Comparison of ENCODE assay signal across 1 cellular context in the genomic region with DNA sequence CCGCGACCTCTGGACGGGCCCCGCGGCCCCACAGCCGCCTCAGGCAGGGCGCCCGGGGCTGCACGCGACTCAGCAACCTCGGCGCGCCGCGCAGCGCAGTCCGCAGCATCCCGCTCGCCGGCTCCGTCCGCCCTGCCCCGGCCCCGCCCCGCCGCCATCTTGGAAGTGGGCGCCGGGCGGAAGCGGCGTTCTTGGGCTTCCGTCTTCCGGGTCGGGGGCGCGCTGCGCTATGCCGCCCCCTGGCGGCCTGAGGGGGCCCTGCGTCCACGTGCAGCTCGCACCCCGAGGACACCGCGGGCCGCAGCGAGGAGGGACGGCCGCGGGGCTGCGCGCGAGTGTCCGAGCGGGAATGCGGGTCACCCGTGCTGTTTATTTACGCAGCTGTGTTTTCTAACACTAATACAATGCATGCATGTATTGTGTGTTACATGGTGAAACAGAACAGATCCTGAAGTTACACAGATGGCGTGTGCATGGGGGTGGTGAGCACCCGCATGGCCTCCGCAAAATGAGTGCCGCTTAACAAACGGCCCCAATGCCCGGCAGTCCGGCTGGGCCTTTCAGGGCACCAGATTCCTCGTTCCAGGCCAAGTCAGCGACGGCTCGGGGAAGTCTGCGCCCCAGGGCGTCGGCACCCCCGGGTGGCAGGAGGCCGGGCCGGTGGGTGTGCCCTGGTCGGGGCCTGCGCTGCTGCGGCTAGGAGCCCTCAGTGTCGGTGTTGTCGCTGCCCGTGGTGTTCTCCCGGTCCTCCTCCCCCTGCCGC.
TF ChIP-seq lines count a peak whose summit lies in the region.

A gene (minus strand): TSS at position 139 of the 763 bp plus-strand sequence. CDS start 30 bp downstream, at position 109.

TF ChIP-seq in HEK293, 187 proteins besides CTCF, POLR2A, EP300 and RAD21 (continued from another document and continues in another):
- TF ChIP-seq, protein P1, sequence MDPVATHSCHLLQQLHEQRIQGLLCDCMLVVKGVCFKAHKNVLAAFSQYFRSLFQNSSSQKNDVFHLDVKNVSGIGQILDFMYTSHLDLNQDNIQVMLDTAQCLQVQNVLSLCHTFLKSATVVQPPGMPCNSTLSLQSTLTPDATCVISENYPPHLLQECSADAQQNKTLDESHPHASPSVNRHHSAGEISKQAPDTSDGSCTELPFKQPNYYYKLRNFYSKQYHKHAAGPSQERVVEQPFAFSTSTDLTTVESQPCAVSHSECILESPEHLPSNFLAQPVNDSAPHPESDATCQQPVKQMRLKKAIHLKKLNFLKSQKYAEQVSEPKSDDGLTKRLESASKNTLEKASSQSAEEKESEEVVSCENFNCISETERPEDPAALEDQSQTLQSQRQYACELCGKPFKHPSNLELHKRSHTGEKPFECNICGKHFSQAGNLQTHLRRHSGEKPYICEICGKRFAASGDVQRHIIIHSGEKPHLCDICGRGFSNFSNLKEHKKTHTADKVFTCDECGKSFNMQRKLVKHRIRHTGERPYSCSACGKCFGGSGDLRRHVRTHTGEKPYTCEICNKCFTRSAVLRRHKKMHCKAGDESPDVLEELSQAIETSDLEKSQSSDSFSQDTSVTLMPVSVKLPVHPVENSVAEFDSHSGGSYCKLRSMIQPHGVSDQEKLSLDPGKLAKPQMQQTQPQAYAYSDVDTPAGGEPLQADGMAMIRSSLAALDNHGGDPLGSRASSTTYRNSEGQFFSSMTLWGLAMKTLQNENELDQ (tag by site-specific recombination; IDR thresholded peaks at IDR 0.05; ENCODE audit: low read depth), result no peak
- peak; percentile 40; the same call in 1 of the 2 replicates for TF ChIP-seq ZBTB20 (tag by site-specific recombination; IDR thresholded peaks at IDR 0.05)
- TF ChIP-seq KLF16 (tag by site-specific recombination; IDR thresholded peaks at IDR 0.05), result no peak
- no peak for TF ChIP-seq ZNF560 (tag by site-specific recombination; IDR thresholded peaks at IDR 0.05; ENCODE audit: borderline replicate concordance)
- TF ChIP-seq SP3 (tag by site-specific recombination; IDR thresholded peaks at IDR 0.05), result no peak
- no peak for TF ChIP-seq ZNF214 (tag by site-specific recombination; IDR thresholded peaks at IDR 0.05; ENCODE audit: borderline replicate concordance)
- TF ChIP-seq, protein P2, sequence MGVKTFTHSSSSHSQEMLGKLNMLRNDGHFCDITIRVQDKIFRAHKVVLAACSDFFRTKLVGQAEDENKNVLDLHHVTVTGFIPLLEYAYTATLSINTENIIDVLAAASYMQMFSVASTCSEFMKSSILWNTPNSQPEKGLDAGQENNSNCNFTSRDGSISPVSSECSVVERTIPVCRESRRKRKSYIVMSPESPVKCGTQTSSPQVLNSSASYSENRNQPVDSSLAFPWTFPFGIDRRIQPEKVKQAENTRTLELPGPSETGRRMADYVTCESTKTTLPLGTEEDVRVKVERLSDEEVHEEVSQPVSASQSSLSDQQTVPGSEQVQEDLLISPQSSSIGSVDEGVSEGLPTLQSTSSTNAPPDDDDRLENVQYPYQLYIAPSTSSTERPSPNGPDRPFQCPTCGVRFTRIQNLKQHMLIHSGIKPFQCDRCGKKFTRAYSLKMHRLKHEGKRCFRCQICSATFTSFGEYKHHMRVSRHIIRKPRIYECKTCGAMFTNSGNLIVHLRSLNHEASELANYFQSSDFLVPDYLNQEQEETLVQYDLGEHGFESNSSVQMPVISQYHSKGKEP (tag by site-specific recombination; IDR thresholded peaks at IDR 0.05), result peak; percentile 39; the same call in 1 of the 2 replicates
- TF ChIP-seq SETDB1 (IDR thresholded peaks at IDR 0.05; ENCODE audit: insufficient read length, low read length), result no peak
- no peak for TF ChIP-seq ZNF664 (tag by site-specific recombination; IDR thresholded peaks at IDR 0.05)
- TF ChIP-seq ZNF529 (tag by site-specific recombination; IDR thresholded peaks at IDR 0.05; ENCODE audit: insufficient replicate concordance), result no peak
- TF ChIP-seq, protein P3, sequence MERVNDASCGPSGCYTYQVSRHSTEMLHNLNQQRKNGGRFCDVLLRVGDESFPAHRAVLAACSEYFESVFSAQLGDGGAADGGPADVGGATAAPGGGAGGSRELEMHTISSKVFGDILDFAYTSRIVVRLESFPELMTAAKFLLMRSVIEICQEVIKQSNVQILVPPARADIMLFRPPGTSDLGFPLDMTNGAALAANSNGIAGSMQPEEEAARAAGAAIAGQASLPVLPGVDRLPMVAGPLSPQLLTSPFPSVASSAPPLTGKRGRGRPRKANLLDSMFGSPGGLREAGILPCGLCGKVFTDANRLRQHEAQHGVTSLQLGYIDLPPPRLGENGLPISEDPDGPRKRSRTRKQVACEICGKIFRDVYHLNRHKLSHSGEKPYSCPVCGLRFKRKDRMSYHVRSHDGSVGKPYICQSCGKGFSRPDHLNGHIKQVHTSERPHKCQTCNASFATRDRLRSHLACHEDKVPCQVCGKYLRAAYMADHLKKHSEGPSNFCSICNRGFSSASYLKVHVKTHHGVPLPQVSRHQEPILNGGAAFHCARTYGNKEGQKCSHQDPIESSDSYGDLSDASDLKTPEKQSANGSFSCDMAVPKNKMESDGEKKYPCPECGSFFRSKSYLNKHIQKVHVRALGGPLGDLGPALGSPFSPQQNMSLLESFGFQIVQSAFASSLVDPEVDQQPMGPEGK (tag by site-specific recombination; IDR thresholded peaks at IDR 0.05), result no peak
- no peak for TF ChIP-seq ZNF350 (tag by site-specific recombination; IDR thresholded peaks at IDR 0.05)
- TF ChIP-seq BCL11B (tag by site-specific recombination; IDR thresholded peaks at IDR 0.05; ENCODE audit: low read depth), result no peak
- TF ChIP-seq HOXD13 (CRISPR knock-in tag; IDR thresholded peaks at IDR 0.05; ENCODE audit: borderline replicate concordance), result no peak
- TF ChIP-seq ZFHX2 (tag by site-specific recombination; conservative IDR thresholded peaks at IDR 0.05), result no peak
- 0 out of 2 replicates have a peak, but pooled peaks have one; percentile 50 for TF ChIP-seq ZNF391 (tag by site-specific recombination; IDR thresholded peaks at IDR 0.05; ENCODE audit: borderline replicate concordance, low read depth)
- TF ChIP-seq ZNF837 (tag by site-specific recombination; IDR thresholded peaks at IDR 0.05), result no peak
- TF ChIP-seq, protein P4, sequence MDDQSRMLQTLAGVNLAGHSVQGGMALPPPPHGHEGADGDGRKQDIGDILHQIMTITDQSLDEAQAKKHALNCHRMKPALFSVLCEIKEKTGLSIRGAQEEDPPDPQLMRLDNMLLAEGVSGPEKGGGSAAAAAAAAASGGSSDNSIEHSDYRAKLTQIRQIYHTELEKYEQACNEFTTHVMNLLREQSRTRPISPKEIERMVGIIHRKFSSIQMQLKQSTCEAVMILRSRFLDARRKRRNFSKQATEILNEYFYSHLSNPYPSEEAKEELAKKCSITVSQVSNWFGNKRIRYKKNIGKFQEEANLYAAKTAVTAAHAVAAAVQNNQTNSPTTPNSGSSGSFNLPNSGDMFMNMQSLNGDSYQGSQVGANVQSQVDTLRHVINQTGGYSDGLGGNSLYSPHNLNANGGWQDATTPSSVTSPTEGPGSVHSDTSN (CRISPR knock-in tag; IDR thresholded peaks at IDR 0.05), result no peak
- no peak for TF ChIP-seq REPIN1 (tag by site-specific recombination; IDR thresholded peaks at IDR 0.05; ENCODE audit: low read depth)
- peak; percentile 9; the same call in 1 of the 2 replicates for TF ChIP-seq ZNF596 (tag by site-specific recombination; IDR thresholded peaks at IDR 0.05)
- no peak for TF ChIP-seq BCL11A (tag by site-specific recombination; IDR thresholded peaks at IDR 0.05; ENCODE audit: low read depth)
- TF ChIP-seq, protein P5, sequence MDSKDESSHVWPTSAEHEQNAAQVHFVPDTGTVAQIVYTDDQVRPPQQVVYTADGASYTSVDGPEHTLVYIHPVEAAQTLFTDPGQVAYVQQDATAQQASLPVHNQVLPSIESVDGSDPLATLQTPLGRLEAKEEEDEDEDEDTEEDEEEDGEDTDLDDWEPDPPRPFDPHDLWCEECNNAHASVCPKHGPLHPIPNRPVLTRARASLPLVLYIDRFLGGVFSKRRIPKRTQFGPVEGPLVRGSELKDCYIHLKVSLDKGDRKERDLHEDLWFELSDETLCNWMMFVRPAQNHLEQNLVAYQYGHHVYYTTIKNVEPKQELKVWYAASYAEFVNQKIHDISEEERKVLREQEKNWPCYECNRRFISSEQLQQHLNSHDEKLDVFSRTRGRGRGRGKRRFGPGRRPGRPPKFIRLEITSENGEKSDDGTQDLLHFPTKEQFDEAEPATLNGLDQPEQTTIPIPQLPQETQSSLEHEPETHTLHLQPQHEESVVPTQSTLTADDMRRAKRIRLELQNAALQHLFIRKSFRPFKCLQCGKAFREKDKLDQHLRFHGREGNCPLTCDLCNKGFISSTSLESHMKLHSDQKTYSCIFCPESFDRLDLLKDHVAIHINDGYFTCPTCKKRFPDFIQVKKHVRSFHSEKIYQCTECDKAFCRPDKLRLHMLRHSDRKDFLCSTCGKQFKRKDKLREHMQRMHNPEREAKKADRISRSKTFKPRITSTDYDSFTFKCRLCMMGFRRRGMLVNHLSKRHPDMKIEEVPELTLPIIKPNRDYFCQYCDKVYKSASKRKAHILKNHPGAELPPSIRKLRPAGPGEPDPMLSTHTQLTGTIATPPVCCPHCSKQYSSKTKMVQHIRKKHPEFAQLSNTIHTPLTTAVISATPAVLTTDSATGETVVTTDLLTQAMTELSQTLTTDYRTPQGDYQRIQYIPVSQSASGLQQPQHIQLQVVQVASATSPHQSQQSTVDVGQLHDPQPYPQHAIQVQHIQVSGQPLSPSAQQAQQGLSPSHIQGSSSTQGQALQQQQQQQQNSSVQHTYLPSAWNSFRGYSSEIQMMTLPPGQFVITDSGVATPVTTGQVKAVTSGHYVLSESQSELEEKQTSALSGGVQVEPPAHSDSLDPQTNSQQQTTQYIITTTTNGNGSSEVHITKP (tag by site-specific recombination; IDR thresholded peaks at IDR 0.05), result no peak
- TF ChIP-seq ZBTB8A (tag by site-specific recombination; IDR thresholded peaks at IDR 0.05), result peak; percentile 55
- TF ChIP-seq ZNF404 (tag by site-specific recombination; IDR thresholded peaks at IDR 0.05), result no peak
- TF ChIP-seq, protein P6, sequence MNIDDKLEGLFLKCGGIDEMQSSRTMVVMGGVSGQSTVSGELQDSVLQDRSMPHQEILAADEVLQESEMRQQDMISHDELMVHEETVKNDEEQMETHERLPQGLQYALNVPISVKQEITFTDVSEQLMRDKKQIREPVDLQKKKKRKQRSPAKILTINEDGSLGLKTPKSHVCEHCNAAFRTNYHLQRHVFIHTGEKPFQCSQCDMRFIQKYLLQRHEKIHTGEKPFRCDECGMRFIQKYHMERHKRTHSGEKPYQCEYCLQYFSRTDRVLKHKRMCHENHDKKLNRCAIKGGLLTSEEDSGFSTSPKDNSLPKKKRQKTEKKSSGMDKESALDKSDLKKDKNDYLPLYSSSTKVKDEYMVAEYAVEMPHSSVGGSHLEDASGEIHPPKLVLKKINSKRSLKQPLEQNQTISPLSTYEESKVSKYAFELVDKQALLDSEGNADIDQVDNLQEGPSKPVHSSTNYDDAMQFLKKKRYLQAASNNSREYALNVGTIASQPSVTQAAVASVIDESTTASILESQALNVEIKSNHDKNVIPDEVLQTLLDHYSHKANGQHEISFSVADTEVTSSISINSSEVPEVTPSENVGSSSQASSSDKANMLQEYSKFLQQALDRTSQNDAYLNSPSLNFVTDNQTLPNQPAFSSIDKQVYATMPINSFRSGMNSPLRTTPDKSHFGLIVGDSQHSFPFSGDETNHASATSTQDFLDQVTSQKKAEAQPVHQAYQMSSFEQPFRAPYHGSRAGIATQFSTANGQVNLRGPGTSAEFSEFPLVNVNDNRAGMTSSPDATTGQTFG (tag by site-specific recombination; IDR thresholded peaks at IDR 0.05; ENCODE audit: borderline replicate concordance), result no peak
- TF ChIP-seq ZNF223 (tag by site-specific recombination; IDR thresholded peaks at IDR 0.05), result no peak
- TF ChIP-seq ZNF561 (tag by site-specific recombination; IDR thresholded peaks at IDR 0.05; ENCODE audit: borderline replicate concordance), result peak; percentile 70; the same call in 1 of the 2 replicates
- TF ChIP-seq KLF9 (tag by site-specific recombination; IDR thresholded peaks at IDR 0.05; ENCODE audit: low read depth), result no peak
- no peak for TF ChIP-seq ZNF585B (tag by site-specific recombination; IDR thresholded peaks at IDR 0.05)
- TF ChIP-seq ZFP3 (tag by site-specific recombination; IDR thresholded peaks at IDR 0.05; ENCODE audit: low read depth), result no peak
- no peak for TF ChIP-seq KLF7 (tag by site-specific recombination; IDR thresholded peaks at IDR 0.05; ENCODE audit: borderline replicate concordance)
- no peak; the same call in none of the 2 replicates for TF ChIP-seq KLF8 (tag by site-specific recombination; IDR thresholded peaks at IDR 0.05)
- TF ChIP-seq ZNF169 (tag by site-specific recombination; IDR thresholded peaks at IDR 0.05), result no peak
- TF ChIP-seq, protein P7, sequence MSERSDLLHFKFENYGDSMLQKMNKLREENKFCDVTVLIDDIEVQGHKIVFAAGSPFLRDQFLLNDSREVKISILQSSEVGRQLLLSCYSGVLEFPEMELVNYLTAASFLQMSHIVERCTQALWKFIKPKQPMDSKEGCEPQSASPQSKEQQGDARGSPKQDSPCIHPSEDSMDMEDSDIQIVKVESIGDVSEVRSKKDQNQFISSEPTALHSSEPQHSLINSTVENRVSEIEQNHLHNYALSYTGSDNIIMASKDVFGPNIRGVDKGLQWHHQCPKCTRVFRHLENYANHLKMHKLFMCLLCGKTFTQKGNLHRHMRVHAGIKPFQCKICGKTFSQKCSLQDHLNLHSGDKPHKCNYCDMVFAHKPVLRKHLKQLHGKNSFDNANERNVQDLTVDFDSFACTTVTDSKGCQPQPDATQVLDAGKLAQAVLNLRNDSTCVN (tag by site-specific recombination; optimal IDR thresholded peaks at IDR 0.05), result peak; percentile 96
- TF ChIP-seq GLIS2 (tag by site-specific recombination; IDR thresholded peaks at IDR 0.05), result no peak
- TF ChIP-seq ZNF175 (tag by site-specific recombination; IDR thresholded peaks at IDR 0.05), result no peak
- TF ChIP-seq ZNF23 (tag by site-specific recombination; IDR thresholded peaks at IDR 0.05; ENCODE audit: borderline replicate concordance), result no peak
- TF ChIP-seq ZNF677 (tag by site-specific recombination; IDR thresholded peaks at IDR 0.05), result 0 out of 2 replicates have a peak, but pooled peaks have one; percentile 32
- peak; percentile 74 for TF ChIP-seq ZNF660 (tag by site-specific recombination; IDR thresholded peaks at IDR 0.05)
- TF ChIP-seq, protein P8, sequence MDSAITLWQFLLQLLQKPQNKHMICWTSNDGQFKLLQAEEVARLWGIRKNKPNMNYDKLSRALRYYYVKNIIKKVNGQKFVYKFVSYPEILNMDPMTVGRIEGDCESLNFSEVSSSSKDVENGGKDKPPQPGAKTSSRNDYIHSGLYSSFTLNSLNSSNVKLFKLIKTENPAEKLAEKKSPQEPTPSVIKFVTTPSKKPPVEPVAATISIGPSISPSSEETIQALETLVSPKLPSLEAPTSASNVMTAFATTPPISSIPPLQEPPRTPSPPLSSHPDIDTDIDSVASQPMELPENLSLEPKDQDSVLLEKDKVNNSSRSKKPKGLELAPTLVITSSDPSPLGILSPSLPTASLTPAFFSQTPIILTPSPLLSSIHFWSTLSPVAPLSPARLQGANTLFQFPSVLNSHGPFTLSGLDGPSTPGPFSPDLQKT (IDR thresholded peaks at IDR 0.05; ENCODE audit: borderline replicate concordance, low read depth, low read length), result no peak; the same call in 1 of the 2 replicates
- TF ChIP-seq ZNF629 (tag by site-specific recombination; IDR thresholded peaks at IDR 0.05), result no peak
- TF ChIP-seq ZNF274 (IDR thresholded peaks at IDR 0.05; ENCODE audit: low read length), result no peak
- no peak for TF ChIP-seq ZNF274 (tag by site-specific recombination; IDR thresholded peaks at IDR 0.05; ENCODE audit: borderline replicate concordance)
- TF ChIP-seq, protein P9, sequence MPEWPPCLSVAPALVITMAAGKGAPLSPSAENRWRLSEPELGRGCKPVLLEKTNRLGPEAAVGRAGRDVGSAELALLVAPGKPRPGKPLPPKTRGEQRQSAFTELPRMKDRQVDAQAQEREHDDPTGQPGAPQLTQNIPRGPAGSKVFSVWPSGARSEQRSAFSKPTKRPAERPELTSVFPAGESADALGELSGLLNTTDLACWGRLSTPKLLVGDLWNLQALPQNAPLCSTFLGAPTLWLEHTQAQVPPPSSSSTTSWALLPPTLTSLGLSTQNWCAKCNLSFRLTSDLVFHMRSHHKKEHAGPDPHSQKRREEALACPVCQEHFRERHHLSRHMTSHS (tag by site-specific recombination; IDR thresholded peaks at IDR 0.05), result no peak
